In the genomic region with DNA sequence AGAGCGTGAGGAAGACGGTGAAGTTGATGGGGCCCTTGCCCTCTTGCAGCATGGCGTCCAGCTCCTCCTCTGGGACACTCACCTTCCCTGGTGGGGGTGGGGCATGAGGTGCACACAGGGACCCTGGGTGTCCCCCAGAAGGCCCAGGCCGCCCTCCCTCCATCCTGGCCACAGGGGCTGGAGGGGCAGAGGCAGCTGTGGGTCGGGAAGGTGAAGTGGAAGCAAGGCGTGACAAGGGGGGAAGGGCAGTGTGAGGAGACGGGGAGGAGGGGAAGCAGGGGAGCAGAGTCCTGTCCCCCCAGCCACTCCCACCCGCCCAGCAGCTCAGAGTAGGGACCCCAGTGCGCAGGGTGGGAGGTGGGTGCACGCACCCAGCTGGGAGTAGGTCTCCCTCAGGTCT, we compare ENCODE assay signal across 1 cellular context.
TF ChIP-seq lines count a peak whose summit lies in the region.

No MANE protein-coding gene starts in this region.

TF ChIP-seq in IMR-90, 13 proteins besides CTCF, POLR2A, EP300 and RAD21:
- TF ChIP-seq NFE2L2 (IDR thresholded peaks at IDR 0.05; ENCODE audit: low read depth, low read length) = no peak
